In genomic region chr1:202888204-202888506, GRCh38 we compare ENCODE assay signal across 8 cellular contexts. TPM values are rescaled to one million over a fixed set of nuclear protein-coding genes. Genes with fewer than 3 reads are reported as not detected.
DNase-seq lines count a peak whose midpoint lies in the region; ATAC-seq lines count a peak whose summit lies in the region.

No MANE protein-coding gene starts in this region.

- no peaks in the 10 kb centered on the region for H3K9me3 ChIP-seq in duodenal mucosa (ENCODE audit: control insufficient read depth in 1 of 2, low read length in 2 of 2)

- peak overlapping the region; percentile 95 for H3K4me3 Mint-ChIP-seq in natural killer cell treated with Interleukin-12 subunit alpha and Interleukin-12 subunit beta and Interleukin-15 and Interleukin-18, amount 100 ng/mL, for 72 hours

- no peak for ATAC-seq in natural killer cell treated with Interleukin-12 subunit alpha and Interleukin-12 subunit beta and Interleukin-15 and Interleukin-18, amount 100 ng/mL, for 72 hours
- ATAC-seq in HG03520 (IDR thresholded peaks at IDR 0.05; ENCODE audit: unreplicated experiment) (no peak), HG02642 (IDR thresholded peaks at IDR 0.05; ENCODE audit: poor library complexity, unreplicated experiment) (no peak)

- peak overlapping the region; percentile 81 to 93 for H3K27ac Mint-ChIP-seq in natural killer cell treated with Interleukin-12 subunit alpha and Interleukin-12 subunit beta and Interleukin-15 and Interleukin-18, amount 100 ng/mL, for 72 hours

- H3K9me3 Mint-ChIP-seq in natural killer cell treated with Interleukin-12 subunit alpha and Interleukin-12 subunit beta and Interleukin-15 and Interleukin-18, amount 100 ng/mL, for 72 hours = no peaks in the 10 kb centered on the region

- H3K27me3 Mint-ChIP-seq in natural killer cell treated with Interleukin-12 subunit alpha and Interleukin-12 subunit beta and Interleukin-15 and Interleukin-18, amount 100 ng/mL, for 72 hours = no peaks in the 10 kb centered on the region

- H3K36me3 ChIP-seq in duodenal mucosa (ENCODE audit: control insufficient read depth in 1 of 2, insufficient read depth in 2 of 2, low read length in 2 of 2) = peaks cover 4 to 24% of the 10 kb centered on the region in 2 donors

- H3K27ac ChIP-seq in duodenal mucosa (ENCODE audit: low read depth, low read length) = peak overlapping the region; percentile 95

- peak overlapping the region; percentile 73 to 91 for H3K9ac ChIP-seq in duodenal mucosa (ENCODE audit: low read depth in 1 of 2, low read length in 2 of 2)

- no peaks in the 10 kb centered on the region for H3K27me3 ChIP-seq in duodenal mucosa (ENCODE audit: control insufficient read depth in 1 of 2, insufficient read depth in 2 of 2, low read length in 2 of 2)

- H3K4me1 ChIP-seq in duodenal mucosa (ENCODE audit: control insufficient read depth in 1 of 2, insufficient read depth in 2 of 2, low read length in 2 of 2) = peaks cover 8 to 14% of the 10 kb centered on the region in 2 donors

- peak overlapping the region; percentile 78 to 94 for H3K4me3 ChIP-seq in duodenal mucosa (ENCODE audit: low read depth in 1 of 2, low read length in 2 of 2)

- peak; percentile 46 for DNase-seq in COLO829 (ENCODE audit: low spot score)
- DNase-seq in NCI-H2107 (lab: John Stamatoyannopoulos, UW) = peak; percentile 65
- no peak for DNase-seq in natural killer cell treated with Interleukin-12 subunit alpha and Interleukin-12 subunit beta and Interleukin-15 and Interleukin-18, amount 100 ng/mL, for 72 hours (ENCODE audit: low spot score)
- no peak for DNase-seq in stimulated activated CD8-positive, alpha-beta memory T cell treated with anti-CD3 and anti-CD28 coated beads, Interleukin-4, amount 100 ng/mL, for 48 hours
- DNase-seq in NCI-H446 treated with DMSO at 0.1 percent for 48 hours (lab: John Stamatoyannopoulos, UW) = no peak

- peaks cover 20 to 21% of the 10 kb centered on the region in 2 donors for H3K4me1 Mint-ChIP-seq in natural killer cell treated with Interleukin-12 subunit alpha and Interleukin-12 subunit beta and Interleukin-15 and Interleukin-18, amount 100 ng/mL, for 72 hours (ENCODE audit: low read depth in 2 of 2)

- peaks cover 11% of the 10 kb centered on the region for H3K36me3 Mint-ChIP-seq in natural killer cell treated with Interleukin-12 subunit alpha and Interleukin-12 subunit beta and Interleukin-15 and Interleukin-18, amount 100 ng/mL, for 72 hours

RNA-seq across cellular contexts. Expression of gene RABIF, which starts 0.8 kb away (rescaled TPM):
- 10 to 100 TPM; 16.1 to 18.5 TPM for total RNA-seq in natural killer cell treated with Interleukin-12 subunit alpha and Interleukin-12 subunit beta and Interleukin-15 and Interleukin-18, amount 100 ng/mL, for 72 hours

RNA-seq across cellular contexts. Expression of gene KLHL12, which starts 38.9 kb away (rescaled TPM):
- 10 to 100 TPM; 25.1 to 43.1 TPM for total RNA-seq in natural killer cell treated with Interleukin-12 subunit alpha and Interleukin-12 subunit beta and Interleukin-15 and Interleukin-18, amount 100 ng/mL, for 72 hours

Comparison
In these comparisons a context has a peak if more than half of its experiments do, and no peak if none do; other contexts are left out.
1. DNase-seq: peak in COLO829 (single experiment) and NCI-H2107 (single experiment); none in natural killer cell treated with Interleukin-12 subunit alpha and Interleukin-12 subunit beta and Interleukin-15 and Interleukin-18, amount 100 ng/mL, for 72 hours (single experiment), stimulated activated CD8-positive, alpha-beta memory T cell treated with anti-CD3 and anti-CD28 coated beads, Interleukin-4, amount 100 ng/mL, for 48 hours (single experiment) and NCI-H446 treated with DMSO at 0.1 percent for 48 hours (single experiment).